In the genomic region with DNA sequence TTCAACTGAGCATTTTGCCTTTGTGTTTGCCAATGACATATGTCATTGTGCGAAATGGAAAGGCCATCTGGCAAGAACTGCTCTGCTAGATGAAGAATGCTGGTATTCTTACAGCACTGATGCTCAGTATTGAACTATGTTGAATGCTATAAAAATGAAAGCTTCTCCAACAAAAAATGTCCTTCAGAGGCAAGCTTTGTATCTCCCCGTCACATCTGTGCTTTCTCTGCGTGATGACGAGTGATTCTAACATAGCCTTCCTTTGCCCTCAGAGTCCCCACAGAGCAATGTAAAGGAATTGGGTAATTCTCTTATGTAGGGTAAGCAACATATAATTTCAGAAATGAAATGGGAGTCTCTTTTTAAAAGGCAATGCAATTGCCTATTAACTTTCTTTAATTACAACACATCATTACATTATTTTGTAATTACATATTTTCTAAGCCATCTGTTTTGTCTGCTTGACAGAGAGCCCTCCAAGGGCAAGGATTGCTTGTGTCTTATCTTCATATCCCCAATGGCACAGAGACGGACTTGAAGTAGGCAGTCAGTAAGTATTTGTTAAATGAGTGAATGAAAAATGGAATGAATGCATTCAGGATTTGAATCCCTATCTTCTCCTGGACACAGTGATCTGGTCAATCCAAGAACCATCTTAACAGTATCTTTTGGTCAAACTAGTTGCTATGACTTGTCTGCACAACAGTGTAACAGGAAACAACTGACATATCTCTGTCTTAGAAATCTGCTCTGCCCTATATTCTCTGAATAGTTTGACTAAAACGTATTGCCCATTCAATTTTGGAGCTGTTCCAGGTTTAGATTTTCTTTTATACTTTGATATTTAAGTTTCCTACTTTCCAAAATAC, we compare ENCODE assay signal across 1 cellular context.
TF ChIP-seq lines count a peak whose summit lies in the region.

No MANE protein-coding gene starts in this region.

TF ChIP-seq in K562, 482 proteins besides CTCF, POLR2A, EP300 and RAD21 (continues in another document):
- no peak for TF ChIP-seq ZNF584 (CRISPR knock-in tag; IDR thresholded peaks at IDR 0.05; ENCODE audit: low read depth)
- no peak for TF ChIP-seq ZNF77 (CRISPR knock-in tag; IDR thresholded peaks at IDR 0.05)
- no peak for TF ChIP-seq SP2 (IDR thresholded peaks at IDR 0.05; ENCODE audit: extremely low read depth, low read depth, low read length, poor library complexity, severe bottlenecking)
- TF ChIP-seq ASH1L (IDR thresholded peaks at IDR 0.05; ENCODE audit: borderline replicate concordance, low read depth, partially characterized antibody): no peak
- no peak for TF ChIP-seq DDX20 (tag; IDR thresholded peaks at IDR 0.05; ENCODE audit: low read depth)
- TF ChIP-seq, protein P1, sequence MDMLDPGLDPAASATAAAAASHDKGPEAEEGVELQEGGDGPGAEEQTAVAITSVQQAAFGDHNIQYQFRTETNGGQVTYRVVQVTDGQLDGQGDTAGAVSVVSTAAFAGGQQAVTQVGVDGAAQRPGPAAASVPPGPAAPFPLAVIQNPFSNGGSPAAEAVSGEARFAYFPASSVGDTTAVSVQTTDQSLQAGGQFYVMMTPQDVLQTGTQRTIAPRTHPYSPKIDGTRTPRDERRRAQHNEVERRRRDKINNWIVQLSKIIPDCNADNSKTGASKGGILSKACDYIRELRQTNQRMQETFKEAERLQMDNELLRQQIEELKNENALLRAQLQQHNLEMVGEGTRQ (CRISPR knock-in tag; IDR thresholded peaks at IDR 0.05): no peak
- TF ChIP-seq CBFA2T3 (IDR thresholded peaks at IDR 0.05): 0 out of 2 replicates have a peak, but pooled peaks have one; percentile 24
- TF ChIP-seq, protein P2, sequence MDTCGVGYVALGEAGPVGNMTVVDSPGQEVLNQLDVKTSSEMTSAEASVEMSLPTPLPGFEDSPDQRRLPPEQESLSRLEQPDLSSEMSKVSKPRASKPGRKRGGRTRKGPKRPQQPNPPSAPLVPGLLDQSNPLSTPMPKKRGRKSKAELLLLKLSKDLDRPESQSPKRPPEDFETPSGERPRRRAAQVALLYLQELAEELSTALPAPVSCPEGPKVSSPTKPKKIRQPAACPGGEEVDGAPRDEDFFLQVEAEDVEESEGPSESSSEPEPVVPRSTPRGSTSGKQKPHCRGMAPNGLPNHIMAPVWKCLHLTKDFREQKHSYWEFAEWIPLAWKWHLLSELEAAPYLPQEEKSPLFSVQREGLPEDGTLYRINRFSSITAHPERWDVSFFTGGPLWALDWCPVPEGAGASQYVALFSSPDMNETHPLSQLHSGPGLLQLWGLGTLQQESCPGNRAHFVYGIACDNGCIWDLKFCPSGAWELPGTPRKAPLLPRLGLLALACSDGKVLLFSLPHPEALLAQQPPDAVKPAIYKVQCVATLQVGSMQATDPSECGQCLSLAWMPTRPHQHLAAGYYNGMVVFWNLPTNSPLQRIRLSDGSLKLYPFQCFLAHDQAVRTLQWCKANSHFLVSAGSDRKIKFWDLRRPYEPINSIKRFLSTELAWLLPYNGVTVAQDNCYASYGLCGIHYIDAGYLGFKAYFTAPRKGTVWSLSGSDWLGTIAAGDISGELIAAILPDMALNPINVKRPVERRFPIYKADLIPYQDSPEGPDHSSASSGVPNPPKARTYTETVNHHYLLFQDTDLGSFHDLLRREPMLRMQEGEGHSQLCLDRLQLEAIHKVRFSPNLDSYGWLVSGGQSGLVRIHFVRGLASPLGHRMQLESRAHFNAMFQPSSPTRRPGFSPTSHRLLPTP (IDR thresholded peaks at IDR 0.05; ENCODE audit: borderline replicate concordance, extremely low read depth, insufficient read length): no peak
- no peak for TF ChIP-seq SIX5 (IDR thresholded peaks at IDR 0.05; ENCODE audit: borderline replicate concordance in 1 of 2, insufficient read depth in 1 of 2, low read depth in 1 of 2, low read length in 2 of 2)
- no peak for TF ChIP-seq CBFB (CRISPR knock-in tag; IDR thresholded peaks at IDR 0.05)
- no peak for TF ChIP-seq HCFC1 (IDR thresholded peaks at IDR 0.05; ENCODE audit: low read depth, low read length)
- TF ChIP-seq TEAD1 (CRISPR knock-in tag; IDR thresholded peaks at IDR 0.05): no peak
- 0 out of 4 replicates have a peak, but pooled peaks of 1 of the 2 experiments have one; percentile 14 for TF ChIP-seq KDM1A (IDR thresholded peaks at IDR 0.05)
- TF ChIP-seq ZFP1 (CRISPR knock-in tag; IDR thresholded peaks at IDR 0.05): no peak
- no peak for TF ChIP-seq EZH2 (IDR thresholded peaks at IDR 0.05; ENCODE audit: borderline replicate concordance, low read depth, low read length)
- no peak for TF ChIP-seq CEBPG (CRISPR knock-in tag; IDR thresholded peaks at IDR 0.05)
- TF ChIP-seq CEBPG (tag; conservative IDR thresholded peaks at IDR 0.05 in 1 of 2, IDR thresholded peaks at IDR 0.05 in 1 of 2): 0 out of 4 replicates have a peak, but pooled peaks have one; percentile 16 to 36
- peak; percentile 35; the same call in 1 of the 2 replicates for TF ChIP-seq JUND (IDR thresholded peaks at IDR 0.05; ENCODE audit: borderline replicate concordance, low read depth, low read length)
- TF ChIP-seq JUND (tag; IDR thresholded peaks at IDR 0.05; ENCODE audit: borderline replicate concordance, low read depth, low read length): no peak
- TF ChIP-seq FOSL1 (tag; conservative IDR thresholded peaks at IDR 0.05): 0 out of 2 replicates have a peak, but pooled peaks have one; percentile 15
- TF ChIP-seq DMBX1 (CRISPR knock-in tag; IDR thresholded peaks at IDR 0.05; ENCODE audit: borderline replicate concordance): no peak
- no peak for TF ChIP-seq BRF1 (IDR thresholded peaks at IDR 0.05; ENCODE audit: borderline replicate concordance, extremely low read depth, insufficient read length)
- no peak for TF ChIP-seq POLR2G (IDR thresholded peaks at IDR 0.05; ENCODE audit: low read depth, low read length)
- 0 out of 2 replicates have a peak, but pooled peaks have one; percentile 24 for TF ChIP-seq ZNF766 (CRISPR knock-in tag; conservative IDR thresholded peaks at IDR 0.05)
- TF ChIP-seq ATF7 (IDR thresholded peaks at IDR 0.05): no peak
- TF ChIP-seq ATF1 (CRISPR knock-in tag; IDR thresholded peaks at IDR 0.05): no peak
- peak; percentile 41; the same call in 1 of the 2 replicates for TF ChIP-seq ATF1 (tag; IDR thresholded peaks at IDR 0.05)
- TF ChIP-seq ZNF609 (CRISPR knock-in tag; IDR thresholded peaks at IDR 0.05; ENCODE audit: borderline replicate concordance): no peak
- TF ChIP-seq, protein P3, sequence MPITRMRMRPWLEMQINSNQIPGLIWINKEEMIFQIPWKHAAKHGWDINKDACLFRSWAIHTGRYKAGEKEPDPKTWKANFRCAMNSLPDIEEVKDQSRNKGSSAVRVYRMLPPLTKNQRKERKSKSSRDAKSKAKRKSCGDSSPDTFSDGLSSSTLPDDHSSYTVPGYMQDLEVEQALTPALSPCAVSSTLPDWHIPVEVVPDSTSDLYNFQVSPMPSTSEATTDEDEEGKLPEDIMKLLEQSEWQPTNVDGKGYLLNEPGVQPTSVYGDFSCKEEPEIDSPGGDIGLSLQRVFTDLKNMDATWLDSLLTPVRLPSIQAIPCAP (CRISPR knock-in tag; IDR thresholded peaks at IDR 0.05; ENCODE audit: borderline replicate concordance): no peak
- TF ChIP-seq, protein P4, sequence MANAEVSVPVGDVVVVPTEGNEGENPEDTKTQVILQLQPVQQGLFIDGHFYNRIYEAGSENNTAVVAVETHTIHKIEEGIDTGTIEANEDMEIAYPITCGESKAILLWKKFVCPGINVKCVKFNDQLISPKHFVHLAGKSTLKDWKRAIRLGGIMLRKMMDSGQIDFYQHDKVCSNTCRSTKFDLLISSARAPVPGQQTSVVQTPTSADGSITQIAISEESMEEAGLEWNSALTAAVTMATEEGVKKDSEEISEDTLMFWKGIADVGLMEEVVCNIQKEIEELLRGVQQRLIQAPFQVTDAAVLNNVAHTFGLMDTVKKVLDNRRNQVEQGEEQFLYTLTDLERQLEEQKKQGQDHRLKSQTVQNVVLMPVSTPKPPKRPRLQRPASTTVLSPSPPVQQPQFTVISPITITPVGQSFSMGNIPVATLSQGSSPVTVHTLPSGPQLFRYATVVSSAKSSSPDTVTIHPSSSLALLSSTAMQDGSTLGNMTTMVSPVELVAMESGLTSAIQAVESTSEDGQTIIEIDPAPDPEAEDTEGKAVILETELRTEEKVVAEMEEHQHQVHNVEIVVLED (CRISPR knock-in tag; IDR thresholded peaks at IDR 0.05): 0 out of 2 replicates have a peak, but pooled peaks have one; percentile 22
- 0 out of 2 replicates have a peak, but pooled peaks have one; percentile 21 for TF ChIP-seq ZNF175 (CRISPR knock-in tag; IDR thresholded peaks at IDR 0.05; ENCODE audit: low read depth)
- peak; percentile 69 for TF ChIP-seq CEBPB (tag; IDR thresholded peaks at IDR 0.05)
- no peak for TF ChIP-seq MAX (CRISPR knock-in tag; IDR thresholded peaks at IDR 0.05)
- TF ChIP-seq DPF2 (IDR thresholded peaks at IDR 0.05): peak; percentile 55
- TF ChIP-seq CREM (IDR thresholded peaks at IDR 0.05; ENCODE audit: low read depth): peak; percentile 63
- 0 out of 2 replicates have a peak, but pooled peaks have one; percentile 10 for TF ChIP-seq ZNF592 (IDR thresholded peaks at IDR 0.05)
- no peak for TF ChIP-seq MTA2 (IDR thresholded peaks at IDR 0.05; ENCODE audit: low read depth)
- TF ChIP-seq ELF2 (CRISPR knock-in tag; IDR thresholded peaks at IDR 0.05): no peak
- TF ChIP-seq, protein P5, sequence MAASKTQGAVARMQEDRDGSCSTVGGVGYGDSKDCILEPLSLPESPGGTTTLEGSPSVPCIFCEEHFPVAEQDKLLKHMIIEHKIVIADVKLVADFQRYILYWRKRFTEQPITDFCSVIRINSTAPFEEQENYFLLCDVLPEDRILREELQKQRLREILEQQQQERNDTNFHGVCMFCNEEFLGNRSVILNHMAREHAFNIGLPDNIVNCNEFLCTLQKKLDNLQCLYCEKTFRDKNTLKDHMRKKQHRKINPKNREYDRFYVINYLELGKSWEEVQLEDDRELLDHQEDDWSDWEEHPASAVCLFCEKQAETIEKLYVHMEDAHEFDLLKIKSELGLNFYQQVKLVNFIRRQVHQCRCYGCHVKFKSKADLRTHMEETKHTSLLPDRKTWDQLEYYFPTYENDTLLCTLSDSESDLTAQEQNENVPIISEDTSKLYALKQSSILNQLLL (CRISPR knock-in tag; IDR thresholded peaks at IDR 0.05; ENCODE audit: borderline replicate concordance): no peak
- no peak for TF ChIP-seq HMBOX1 (IDR thresholded peaks at IDR 0.05)
